In the genomic region with DNA sequence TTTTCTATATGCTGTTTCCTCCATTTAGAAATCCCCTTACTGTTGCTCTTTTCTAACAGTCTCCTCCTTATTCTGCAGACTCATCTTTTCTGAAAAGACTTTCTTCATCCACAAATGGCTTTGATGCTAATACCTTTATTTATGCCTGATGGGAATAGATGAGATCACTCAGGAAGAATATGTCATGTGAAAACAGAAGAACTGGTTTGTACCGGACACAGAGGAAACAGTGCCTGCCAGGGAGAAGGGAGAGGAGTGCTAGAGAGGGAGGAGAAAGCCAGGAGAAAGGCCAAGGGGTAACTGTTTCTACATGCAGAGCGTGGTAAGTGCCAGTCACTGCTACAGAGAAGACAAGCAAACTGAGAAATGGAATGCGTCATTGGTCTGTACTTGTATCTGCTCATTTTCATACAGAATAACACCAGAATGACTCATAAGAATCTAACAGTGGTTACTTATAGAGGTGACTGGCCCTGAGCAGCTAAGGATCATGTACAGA, we compare ENCODE assay signal across 8 cellular contexts. TPM values are rescaled to one million over a fixed set of nuclear protein-coding genes. Genes with fewer than 3 reads are reported as not detected.
A peak's percentile ranks its signal among the peaks of the same experiment; 100 is the strongest.
DNase-seq lines count a peak whose midpoint lies in the region; ATAC-seq, FAIRE-seq and TF ChIP-seq lines count a peak whose summit lies in the region.

No MANE protein-coding gene starts in this region.

- H3K36me3 ChIP-seq in rectal smooth muscle tissue (ENCODE audit: control insufficient read depth, insufficient read depth, low read length): no peaks in the 10 kb centered on the region
- H3K36me3 ChIP-seq in small intestine (ENCODE audit: control insufficient read depth in 2 of 2, insufficient read depth in 2 of 2, low read length in 2 of 2): no peaks in the 10 kb centered on the region

- 40 to 62% (median 56%) methylated on average over 3 of the region's 3 CpGs for WGBS in small intestine, 3 donors

- no peak for TF ChIP-seq CTCF in AG09309 (IDR thresholded peaks at IDR 0.05; ENCODE audit: control insufficient read depth, insufficient read depth, low read depth, low read length, missing control alignments)
- TF ChIP-seq CTCF in fibroblast of the aortic adventitia (IDR thresholded peaks at IDR 0.05; ENCODE audit: insufficient read depth, low read length): no peak

- no peak overlapping the region for H3K9ac ChIP-seq in rectal smooth muscle tissue (ENCODE audit: low read length)

- H3K27me3 ChIP-seq in rectal smooth muscle tissue (ENCODE audit: control insufficient read depth, insufficient read depth, low read length): no peaks in the 10 kb centered on the region
- H3K27me3 ChIP-seq in small intestine (ENCODE audit: control insufficient read depth in 2 of 2, insufficient read depth in 2 of 2, low read length in 2 of 2): no peaks in the 10 kb centered on the region

- H3K4me3 ChIP-seq in AG09309 (ENCODE audit: control insufficient read depth, low read depth, low read length): no peak overlapping the region
- H3K4me3 ChIP-seq in fibroblast of the aortic adventitia (ENCODE audit: low read depth, low read length): peak overlapping the region; percentile 23
- H3K4me3 ChIP-seq in rectal smooth muscle tissue (ENCODE audit: low read length): no peak overlapping the region
- H3K4me3 ChIP-seq in small intestine (ENCODE audit: low read depth in 1 of 2, low read length in 2 of 2): no peak overlapping the region

- H3K27ac ChIP-seq in rectal smooth muscle tissue (ENCODE audit: low read depth, low read length) (peak overlapping the region; percentile 69), small intestine (ENCODE audit: low read depth in 1 of 2, low read length in 1 of 2) (no peak overlapping the region)

- H3K9me3 ChIP-seq in small intestine (ENCODE audit: control insufficient read depth, low read depth): no peaks in the 10 kb centered on the region

- H3K4me1 ChIP-seq in rectal smooth muscle tissue (ENCODE audit: control insufficient read depth, insufficient read depth, low read length): peaks cover 18% of the 10 kb centered on the region
- H3K4me1 ChIP-seq in small intestine (ENCODE audit: control insufficient read depth in 2 of 2, insufficient read depth in 1 of 2, low read depth in 1 of 2, low read length in 1 of 2): no peaks in the 10 kb centered on the region

- FAIRE-seq in small intestine (lab: Jason Lieb, UNC): no peak

- DNase-seq in AG09309 (ENCODE audit: low read depth) (peak; percentile 93), SHP77 treated with DMSO at 0.1 percent for 48 hours (lab: John Stamatoyannopoulos, UW) (peak; percentile 46), fibroblast of the aortic adventitia (ENCODE audit: low read depth) (peak; percentile 99), small intestine (no peak)
- no peak for DNase-seq in stimulated activated CD4-positive, alpha-beta T cell treated with anti-CD3 and anti-CD28 coated beads, Interleukin-4, amount 100 ng/mL, for 4 hours

- ATAC-seq in GM18907 (IDR thresholded peaks at IDR 0.05; ENCODE audit: unreplicated experiment) (peak; percentile 100), HG03066 (IDR thresholded peaks at IDR 0.05; ENCODE audit: low read depth, unreplicated experiment) (peak; percentile 100)

RNA-seq across cellular contexts. Expression of gene PJA2, which starts 45.9 kb away (rescaled TPM):
- 112 and 124 TPM in 2 replicates for total RNA-seq in fibroblast of the aortic adventitia (ENCODE audit: low replicate concordance)
- 10 to 100 TPM; 23.0 to 33.7 (median 30.0) TPM for polyA plus RNA-seq in small intestine

Comparison
In these comparisons a context has a peak if more than half of its experiments do, and no peak if none do; other contexts are left out.
1. DNase-seq: peak in AG09309 (single experiment), SHP77 treated with DMSO at 0.1 percent for 48 hours (single experiment) and fibroblast of the aortic adventitia (single experiment); none in small intestine (single experiment) and stimulated activated CD4-positive, alpha-beta T cell treated with anti-CD3 and anti-CD28 coated beads, Interleukin-4, amount 100 ng/mL, for 4 hours (0 of 2).